ENCODE assay signal across 1 cellular context in genomic region chr19:11942843-11943108, GRCh38.
A peak's percentile ranks its signal among the peaks of the same experiment; 100 is the strongest.
TF ChIP-seq lines count a peak whose summit lies in the region.

No MANE protein-coding gene starts in this region.

TF ChIP-seq in GM12878, 131 proteins besides CTCF, POLR2A, EP300 and RAD21:
- TF ChIP-seq CBX5 (IDR thresholded peaks at IDR 0.05; ENCODE audit: low read depth), result peak; percentile 78; the same call in 1 of the 2 replicates
- TF ChIP-seq CHD2 (IDR thresholded peaks at IDR 0.05; ENCODE audit: borderline replicate concordance, low read depth, low read length), result no peak
